ENCODE assay signal across 25 cellular contexts in the genomic region with DNA sequence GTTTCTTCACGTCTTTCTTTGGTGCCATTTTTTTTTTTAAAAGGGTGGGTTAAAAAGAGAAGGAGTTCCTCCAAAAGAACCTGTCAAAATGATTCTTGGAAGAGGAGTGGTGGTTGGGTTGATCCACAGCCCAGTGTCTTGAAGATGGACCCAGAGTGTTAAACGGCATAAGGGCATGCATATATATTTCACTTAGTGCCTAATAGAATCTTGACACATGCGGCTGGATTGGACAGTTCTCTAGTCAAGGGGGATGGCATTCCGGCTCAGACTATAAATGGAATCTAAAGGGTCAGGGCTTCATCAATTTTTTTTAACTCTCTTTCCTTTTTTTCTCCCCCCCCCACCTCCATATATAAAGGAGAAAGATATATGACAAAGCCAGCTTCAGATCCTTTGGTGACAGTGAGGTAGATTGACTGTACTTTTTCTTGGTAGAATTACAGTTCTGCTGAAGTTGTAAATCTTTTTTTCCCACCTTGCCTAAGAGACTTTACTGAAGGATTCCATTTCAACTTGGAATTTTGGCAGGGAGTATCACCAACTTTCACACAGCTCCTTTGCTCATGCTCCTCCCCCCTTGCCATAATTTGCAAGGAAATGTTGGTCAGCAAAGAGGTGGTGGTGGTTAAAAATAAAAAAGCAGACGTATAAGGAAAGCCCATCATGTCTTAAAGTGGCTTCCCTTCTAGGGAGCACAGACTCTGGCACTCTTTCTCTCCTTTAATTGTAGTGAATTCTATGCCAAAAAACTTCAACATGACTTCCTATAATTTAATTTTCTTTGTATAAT. TPM values are rescaled to one million over a fixed set of nuclear protein-coding genes. Genes with fewer than 3 reads are reported as not detected.
"Had no signal": no experiment of that assay in that cellular context is flagged by ENCODE, and none has a peak within 500 bp of the region (broad histone marks: within the 10 kb centered on the region; RNA-seq: fewer than 3 reads in every experiment).

A gene (minus strand): TSS at position 160 of the 793 bp plus-strand sequence. CDS start 132 bp downstream, at position 28.

- H3K4me3 ChIP-seq: esophagus squamous epithelium, hepatocyte, left ventricle myocardium inferior, lower lobe of right lung, sigmoid colon, smooth muscle cell, testis, transverse colon had no signal

- H2AFZ ChIP-seq: hepatocyte had no signal

- ATAC-seq: left cardiac atrium; lower lobe of right lung; naive thymus-derived CD4-positive, alpha-beta T cell; stimulated activated effector memory CD8-positive, alpha-beta T cell treated with anti-CD3 and anti-CD28 coated beads, Interleukin-12 subunit alpha, Interleukin-12 subunit beta, amount 100 ng/mL, for 72 hours had no signal

- H3K4me2 ChIP-seq: hepatocyte, smooth muscle cell had no signal

- H3K4me1 ChIP-seq: esophagus squamous epithelium, left ventricle myocardium inferior, lower lobe of right lung, sigmoid colon, testis, transverse colon had no signal

- DNase-seq: cerebellar nuclear complex; dermis blood vessel endothelial cell; esophagus squamous epithelium; foreskin fibroblast; head of caudate nucleus; kidney; left cardiac atrium; left ventricle myocardium inferior; lower lobe of right lung; midbrain; naive thymus-derived CD4-positive, alpha-beta T cell; sigmoid colon; stimulated activated CD4-positive, alpha-beta T cell treated with anti-CD3 and anti-CD28 coated beads, Interleukin-2, amount 100 ng/mL, for 48 hours; stimulated activated CD8-positive, alpha-beta memory T cell treated with anti-CD3 and anti-CD28 coated beads, Interleukin-4, amount 100 ng/mL, for 48 hours; testis; transverse colon had no signal

- FAIRE-seq: colon, kidney had no signal

- H3K27me3 ChIP-seq: esophagus squamous epithelium, hepatocyte, neutrophil, sigmoid colon, testis, transverse colon had no signal

- H3K79me2 ChIP-seq: hepatocyte had no signal

- H3K9me3 ChIP-seq: esophagus squamous epithelium, left ventricle myocardium inferior, lower lobe of right lung, neutrophil, sigmoid colon, testis, transverse colon had no signal

- H3K36me3 ChIP-seq: esophagus squamous epithelium, left ventricle myocardium inferior, lower lobe of right lung, neutrophil, sigmoid colon, transverse colon had no signal

- H3K27ac ChIP-seq: esophagus squamous epithelium, hepatocyte, left ventricle myocardium inferior, lower lobe of right lung, neutrophil, sigmoid colon, testis, transverse colon had no signal

RNA-seq across cellular contexts. Expression of the gene that starts here (rescaled TPM):
- total RNA-seq: dermis blood vessel endothelial cell; epithelial cell of proximal tubule; esophagus squamous epithelium; hepatocyte; kidney; left cardiac atrium; lower lobe of right lung; naive thymus-derived CD4-positive, alpha-beta T cell; osteoblast; pulmonary artery endothelial cell; sigmoid colon; smooth muscle cell; testis had no signal
- polyA plus RNA-seq: hepatocyte; naive thymus-derived CD4-positive, alpha-beta T cell; neural cell; smooth muscle cell had no signal
